12 cellular contexts compared by ENCODE assay signal in genomic region chr12:72207756-72208155, GRCh38.
"Had no signal": no experiment of that assay in that cellular context is flagged by ENCODE, and none has a peak within 500 bp of the region (broad histone marks: within the 10 kb centered on the region; RNA-seq: fewer than 3 reads in every experiment).

No MANE protein-coding gene starts in this region.

- H3K9me3 Mint-ChIP-seq: activated CD4-positive, alpha-beta memory T cell treated with anti-CD3 and anti-CD28 coated beads, Interleukin-2, amount 10 ng/mL, durations not matched to agents 7 days and 5 days; T-helper 2 cell treated with Interferon-gamma antibody and Interleukin-4, amounts not matched to agents 5 μg/mL and 100 μg/mL, for 36 hours had no signal

- H3K4me3 Mint-ChIP-seq: activated CD4-positive, alpha-beta memory T cell treated with anti-CD3 and anti-CD28 coated beads, Interleukin-2, amount 10 ng/mL, durations not matched to agents 7 days and 5 days; naive thymus-derived CD4-positive, alpha-beta T cell; stimulated activated naive CD8-positive, alpha-beta T cell treated with anti-CD3 and anti-CD28 coated beads, Interleukin-15, amount 100 ng/mL, for 72 hours; T-helper 2 cell treated with Interferon-gamma antibody and Interleukin-4, amounts not matched to agents 5 μg/mL and 100 μg/mL, for 36 hours had no signal

- DNase-seq: activated CD4-positive, alpha-beta memory T cell treated with anti-CD3 and anti-CD28 coated beads, Interleukin-2, amount 10 ng/mL, durations not matched to agents 7 days and 5 days; activated CD4-positive, CD25-positive, alpha-beta regulatory T cell treated with anti-CD3 and anti-CD28 coated beads, Interleukin-2, amount 50 U/mL, for 72 hours; activated T-cell treated with anti-CD3 and anti-CD28 coated beads, Interleukin-2, amount 50 U/mL, for 48 hours; aorta; effector CD8-positive, alpha-beta T cell; lower lobe of right lung; naive thymus-derived CD4-positive, alpha-beta T cell; occipital lobe; stimulated activated CD4-positive, alpha-beta T cell treated with anti-CD3 and anti-CD28 coated beads, Interleukin-4, amount 100 ng/mL, for 24 hours; stimulated activated naive CD8-positive, alpha-beta T cell treated with anti-CD3 and anti-CD28 coated beads, Interleukin-15, amount 100 ng/mL, for 72 hours had no signal

- H3K4me1 Mint-ChIP-seq: activated CD4-positive, alpha-beta memory T cell treated with anti-CD3 and anti-CD28 coated beads, Interleukin-2, amount 10 ng/mL, durations not matched to agents 7 days and 5 days; naive thymus-derived CD4-positive, alpha-beta T cell; stimulated activated naive CD8-positive, alpha-beta T cell treated with anti-CD3 and anti-CD28 coated beads, Interleukin-15, amount 100 ng/mL, for 72 hours had no signal

- H3K27me3 Mint-ChIP-seq: activated CD4-positive, alpha-beta memory T cell treated with anti-CD3 and anti-CD28 coated beads, Interleukin-2, amount 10 ng/mL, durations not matched to agents 7 days and 5 days; stimulated activated naive CD8-positive, alpha-beta T cell treated with anti-CD3 and anti-CD28 coated beads, Interleukin-15, amount 100 ng/mL, for 72 hours had no signal

- ATAC-seq: gastroesophageal sphincter; lower lobe of right lung; naive thymus-derived CD4-positive, alpha-beta T cell; stimulated activated naive CD8-positive, alpha-beta T cell treated with anti-CD3 and anti-CD28 coated beads, Interleukin-15, amount 100 ng/mL, for 72 hours had no signal

- H3K36me3 Mint-ChIP-seq: naive thymus-derived CD4-positive, alpha-beta T cell had no signal

- H3K27ac Mint-ChIP-seq: activated CD4-positive, alpha-beta memory T cell treated with anti-CD3 and anti-CD28 coated beads, Interleukin-2, amount 10 ng/mL, durations not matched to agents 7 days and 5 days; naive thymus-derived CD4-positive, alpha-beta T cell; stimulated activated naive CD8-positive, alpha-beta T cell treated with anti-CD3 and anti-CD28 coated beads, Interleukin-15, amount 100 ng/mL, for 72 hours; T-helper 2 cell treated with Interferon-gamma antibody and Interleukin-4, amounts not matched to agents 5 μg/mL and 100 μg/mL, for 36 hours had no signal
